Comparison of ENCODE assay signal across 9 cellular contexts in the genomic region with DNA sequence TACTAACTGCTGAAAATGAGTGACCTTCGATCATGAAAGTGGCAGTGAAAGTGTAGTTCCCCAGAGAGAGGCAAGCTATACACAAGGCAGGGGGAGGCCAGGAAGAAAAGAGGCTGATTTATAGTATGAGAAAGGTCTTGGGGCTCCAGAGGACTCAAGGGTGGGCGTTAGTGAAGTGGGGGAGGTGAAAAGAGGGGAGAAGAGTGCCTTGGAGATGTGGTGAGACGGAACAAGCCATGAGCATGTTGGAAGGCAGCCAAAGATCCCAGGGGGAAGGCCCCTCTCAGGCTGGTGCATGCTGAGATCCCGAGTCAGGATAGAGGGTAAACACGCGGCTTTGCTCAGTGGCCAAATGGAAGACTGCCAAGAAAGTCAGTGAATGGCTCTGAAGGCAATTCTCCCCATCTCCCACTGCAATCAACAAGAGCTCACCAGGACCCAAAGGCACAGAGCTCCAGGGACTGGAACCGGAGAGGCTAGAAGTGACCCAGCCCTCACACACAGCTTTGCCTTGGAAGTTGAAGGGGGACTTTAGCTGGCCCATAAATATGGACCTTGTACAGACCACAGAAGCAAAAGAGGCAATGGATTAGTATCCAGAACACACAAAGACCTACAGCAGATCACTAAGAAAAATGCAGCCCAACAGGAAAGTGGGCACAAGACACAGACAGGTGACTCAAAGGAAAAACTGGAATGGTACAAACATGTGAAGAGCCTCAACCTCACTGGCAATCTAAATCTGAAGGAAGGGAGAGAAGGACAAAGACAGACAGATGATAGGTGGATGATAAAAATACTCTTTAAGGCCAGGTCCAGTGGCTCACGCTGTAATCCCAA. TPM values are rescaled to one million over a fixed set of nuclear protein-coding genes. Genes with fewer than 3 reads are reported as not detected.
DNase-seq lines count a peak whose midpoint lies in the region; ATAC-seq and TF ChIP-seq lines count a peak whose summit lies in the region.
"Had no signal": no experiment of that assay in that cellular context is flagged by ENCODE, and none has a peak within 500 bp of the region (broad histone marks: within the 10 kb centered on the region; RNA-seq: fewer than 3 reads in every experiment).

No MANE protein-coding gene starts in this region.

- in situ Hi-C loops in gastrocnemius medialis (cut with MboI; ENCODE audit: low sequenced_read_pairs in 4 of 4): no loop called here

- TF ChIP-seq POLR2A in gastrocnemius medialis (IDR thresholded peaks at IDR 0.05): no peak

- no peak for TF ChIP-seq CTCF in cardiac fibroblast (IDR thresholded peaks at IDR 0.05; ENCODE audit: low read depth, low read length)
- no peak for TF ChIP-seq CTCF in osteocyte (IDR thresholded peaks at IDR 0.05)
- TF ChIP-seq CTCF in gastrocnemius medialis (IDR thresholded peaks at IDR 0.05 in 4 of 5, conservative IDR thresholded peaks at IDR 0.05 in 1 of 5): no peak

- H3K4me3 Mint-ChIP-seq in osteocyte (ENCODE audit: unreplicated experiment): peak overlapping the region; percentile 1

- peaks cover 9% of the 10 kb centered on the region for H3K36me3 Mint-ChIP-seq in osteocyte (ENCODE audit: unreplicated experiment)

- DNase-seq in EL (peak; percentile 76), NCI-H2227 (lab: John Stamatoyannopoulos, UW; ENCODE audit: unreplicated experiment) (peak; percentile 75), cardiac fibroblast (ENCODE audit: low read depth in 2 of 2) (peak; percentile 82 to 87), osteocyte (ENCODE audit: extremely low spot score, unreplicated experiment) (no peak), AG08396 (ENCODE audit: low spot score) (no peak), gastrocnemius medialis (no peak)
- DNase-seq in stimulated activated naive CD4-positive, alpha-beta T cell treated with Interleukin-2 at 50 U/mL for 16 hours (lab: John Stamatoyannopoulos, UW): no peak
- DNase-seq: activated CD4-positive, alpha-beta T cell treated with anti-CD3 and anti-CD28 coated beads for 4 hours had no signal

- peak overlapping the region; percentile 88 for H3K27ac Mint-ChIP-seq in osteocyte (ENCODE audit: unreplicated experiment)

- no peaks in the 10 kb centered on the region for H3K9me3 ChIP-seq in gastrocnemius medialis

- ATAC-seq in GM19452 (IDR thresholded peaks at IDR 0.05; ENCODE audit: unreplicated experiment) (no peak), gastrocnemius medialis (no peak)

- no peaks in the 10 kb centered on the region for H3K36me3 ChIP-seq in gastrocnemius medialis

- H3K9me3 Mint-ChIP-seq in osteocyte (ENCODE audit: unreplicated experiment): peaks cover 12% of the 10 kb centered on the region

- H3K27ac ChIP-seq in gastrocnemius medialis: no peak overlapping the region

- H3K27me3 Mint-ChIP-seq in osteocyte (ENCODE audit: unreplicated experiment): no peaks in the 10 kb centered on the region

- no peaks in the 10 kb centered on the region for H3K27me3 ChIP-seq in gastrocnemius medialis

- no peaks in the 10 kb centered on the region for H3K4me1 ChIP-seq in gastrocnemius medialis

- intact Hi-C loops in gastrocnemius medialis (cut with DNase I; ENCODE audit: low total_unique reads): loop anchor here (5.0 kb wide), 1 partner anchor 38 kb away; no protein-coding TSS in a partner anchor

- H3K4me3 ChIP-seq in cardiac fibroblast (replicated peaks in 1 of 2; ENCODE audit: low read depth in 2 of 2, low read length in 2 of 2) (no peak overlapping the region), gastrocnemius medialis (no peak overlapping the region)

- H3K4me1 Mint-ChIP-seq in osteocyte (ENCODE audit: unreplicated experiment): peaks cover 67% of the 10 kb centered on the region

RNA-seq across cellular contexts. Expression of a gene that starts 49.6 kb away (rescaled TPM):
- total RNA-seq in osteocyte (3.4 and 3.7 TPM in 2 replicates), gastrocnemius medialis (under 1 TPM in 1 of 4 donors, not detected in 3; 0.63 TPM)

RNA-seq across cellular contexts. Expression of a gene that starts 49.6 kb away (rescaled TPM):
- total RNA-seq in osteocyte (26.0 and 26.5 TPM in 2 replicates), gastrocnemius medialis (10 to 100 TPM; 12.5 to 24.7 (median 18.9) TPM)

Comparison
In these comparisons a context has a peak if more than half of its experiments do, and no peak if none do; other contexts are left out.
1. DNase-seq: peak in EL (single experiment), NCI-H2227 (single experiment) and cardiac fibroblast (2 of 2); none in osteocyte (single experiment), AG08396 (single experiment), gastrocnemius medialis (0 of 2) and stimulated activated naive CD4-positive, alpha-beta T cell treated with Interleukin-2 at 50 U/mL for 16 hours (single experiment).